Comparison of ENCODE assay signal across 1 cellular context in genomic region chr12:49058366-49059062, GRCh38.
TF ChIP-seq lines count a peak whose summit lies in the region.

No MANE protein-coding gene starts in this region.

TF ChIP-seq in GM12878, 131 proteins besides CTCF, POLR2A, EP300 and RAD21:
- no peak for TF ChIP-seq SPI1 (IDR thresholded peaks at IDR 0.05; ENCODE audit: borderline replicate concordance, insufficient read depth, low read depth, low read length)
- no peak for TF ChIP-seq CEBPB (IDR thresholded peaks at IDR 0.05; ENCODE audit: borderline replicate concordance in 1 of 2, low read depth in 2 of 2, low read length in 2 of 2)
- TF ChIP-seq SMAD1 (IDR thresholded peaks at IDR 0.05; ENCODE audit: low read depth, partially characterized antibody): no peak
- TF ChIP-seq E2F8 (IDR thresholded peaks at IDR 0.05; ENCODE audit: low read depth, partially characterized antibody): no peak
- TF ChIP-seq IRF5 (IDR thresholded peaks at IDR 0.05; ENCODE audit: borderline replicate concordance): no peak
- no peak for TF ChIP-seq SUPT20H (IDR thresholded peaks at IDR 0.05; ENCODE audit: borderline replicate concordance, control insufficient read depth, low read depth, low read length)
- TF ChIP-seq NR2C2 (IDR thresholded peaks at IDR 0.05; ENCODE audit: borderline replicate concordance, control insufficient read depth, insufficient read length, low read depth): no peak
- TF ChIP-seq SRF (IDR thresholded peaks at IDR 0.05; ENCODE audit: low read depth in 2 of 2, low read length in 2 of 2): no peak
- TF ChIP-seq IKZF2 (IDR thresholded peaks at IDR 0.05): no peak
- TF ChIP-seq SMC3 (IDR thresholded peaks at IDR 0.05; ENCODE audit: borderline replicate concordance, low read length): no peak
- no peak for TF ChIP-seq EZH2 (IDR thresholded peaks at IDR 0.05; ENCODE audit: borderline replicate concordance, control insufficient read depth, low read depth, low read length)
- TF ChIP-seq CHD1 (IDR thresholded peaks at IDR 0.05; ENCODE audit: low read depth, low read length): no peak
- no peak for TF ChIP-seq RELA (IDR thresholded peaks at IDR 0.05; ENCODE audit: borderline replicate concordance, partially characterized antibody)
